23 cellular contexts compared by ENCODE assay signal in the genomic region with DNA sequence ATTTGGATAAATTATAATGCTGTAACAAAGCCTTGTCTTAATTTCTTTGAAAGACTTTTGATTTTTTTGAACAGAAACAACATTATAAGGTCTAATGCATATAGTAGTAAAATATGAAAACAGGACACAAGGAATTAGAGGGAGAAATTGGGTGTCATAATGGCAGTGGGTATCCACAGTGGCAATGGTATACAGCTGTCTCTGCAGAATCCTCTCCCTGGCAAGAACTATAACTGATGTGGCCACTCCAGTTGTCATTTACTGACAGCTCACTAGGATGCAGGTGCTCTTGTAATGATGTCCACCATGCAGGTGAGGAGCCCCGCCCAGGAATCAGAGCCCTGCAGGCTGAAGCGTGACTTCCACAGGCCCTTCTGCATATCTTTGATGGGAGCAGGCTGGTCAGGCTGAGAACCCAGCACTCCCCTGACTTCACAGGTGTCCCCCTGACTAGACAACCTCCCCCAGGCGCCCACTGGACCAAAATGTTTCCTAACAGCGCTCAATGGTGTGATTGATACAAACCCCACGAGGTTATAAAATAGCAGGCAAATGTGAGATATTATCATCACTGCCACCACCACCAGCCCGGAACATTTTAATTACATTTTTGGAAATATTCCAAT. TPM values are rescaled to one million over a fixed set of nuclear protein-coding genes. Genes with fewer than 3 reads are reported as not detected.
"Had no signal": no experiment of that assay in that cellular context is flagged by ENCODE, and none has a peak within 500 bp of the region (broad histone marks: within the 10 kb centered on the region; RNA-seq: fewer than 3 reads in every experiment).

No MANE protein-coding gene starts in this region.

- ATAC-seq: activated naive CD4-positive, alpha-beta T cell treated with anti-CD3 and anti-CD28 coated beads, Interleukin-2, amount 50 U/mL, for 72 hours; activated naive CD8-positive, alpha-beta T cell treated with anti-CD3 and anti-CD28 coated beads, Interleukin-2, amount 50 U/mL, for 24 hours; T-helper 17 cell had no signal

- H3K9me3 ChIP-seq: ascending aorta, body of pancreas, SJSA1 had no signal

- H3K4me3 ChIP-seq: ascending aorta, body of pancreas, MG63, Peyer's patch, SJSA1 had no signal

- H3K27ac ChIP-seq: ascending aorta, body of pancreas, Peyer's patch, RWPE1, SJSA1, WERI-Rb-1 had no signal

- H3K4me1 ChIP-seq: ascending aorta, body of pancreas, Peyer's patch, SJSA1 had no signal

- H3K27me3 ChIP-seq: ascending aorta, body of pancreas, MG63, Peyer's patch, SJSA1 had no signal

- DNase-seq: activated CD4-positive, CD25-positive, alpha-beta regulatory T cell treated with anti-CD3 and anti-CD28 coated beads, Interleukin-2, amount 50 U/mL, for 72 hours; activated CD8-positive, alpha-beta memory T cell treated with anti-CD3 and anti-CD28 coated beads, Interleukin-2, amount 50 U/mL, for 48 hours; amniotic stem cell; MG63; NCI-H1417 treated with DMSO at 0.1 percent for 48 hours; NCI-H2029; NCI-H2107; NCI-H226; NCI-H774; NK-92 treated with Interleukin-12 subunit alpha and Interleukin-12 subunit beta, amount 100 ng/mL, for 24 hours; Right ventricle myocardium superior had no signal

- FAIRE-seq: bronchial epithelial cell had no signal

RNA-seq across cellular contexts. Expression of a gene that starts 32.8 kb away (rescaled TPM):
- total RNA-seq: activated CD8-positive, alpha-beta T cell treated with anti-CD3 and anti-CD28 coated beads, Interleukin-2, amount 10 ng/mL, durations not matched to agents 7 days and 5 days; activated naive CD4-positive, alpha-beta T cell treated with anti-CD3 and anti-CD28 coated beads, Interleukin-2, amount 50 U/mL, for 72 hours; activated T-helper 1 cell treated with anti-CD3 and anti-CD28 coated beads, Interleukin-12 subunit alpha, Interleukin-12 subunit beta, Interleukin-2, Interleukin-4 antibody, amounts not matched to agents 30 ng/mL and 10 ng/mL and 1 ng/mL, durations not matched to agents 14 hours and 24 hours and 36 hours; ascending aorta; body of pancreas; bronchial epithelial cell; Peyer's patch; SJSA1; T-helper 17 cell had no signal
